Comparison of ENCODE assay signal across 2 cellular contexts in genomic region chr10:11336703-11337102, GRCh38.
TF ChIP-seq lines count a peak whose summit lies in the region.

No MANE protein-coding gene starts in this region.

TF ChIP-seq in H1, 55 proteins besides CTCF, POLR2A, EP300 and RAD21 (continued from another document):
- no peak for TF ChIP-seq TEAD4 (IDR thresholded peaks at IDR 0.05; ENCODE audit: low read depth, low read length)
- TF ChIP-seq ATF3 (IDR thresholded peaks at IDR 0.05; ENCODE audit: insufficient read depth, low read depth, low read length), result no peak
- TF ChIP-seq RFX5 (IDR thresholded peaks at IDR 0.05; ENCODE audit: borderline replicate concordance, low read depth, low read length), result no peak
- no peak for TF ChIP-seq RBBP5 (IDR thresholded peaks at IDR 0.05; ENCODE audit: borderline replicate concordance, low read depth, low read length)
- no peak for TF ChIP-seq TCF12 (IDR thresholded peaks at IDR 0.05; ENCODE audit: low read depth, low read length)
- no peak for TF ChIP-seq E2F6 (IDR thresholded peaks at IDR 0.05)
- TF ChIP-seq KDM5A (IDR thresholded peaks at IDR 0.05; ENCODE audit: low read length), result no peak
- TF ChIP-seq SP2 (IDR thresholded peaks at IDR 0.05; ENCODE audit: low read length), result no peak
- TF ChIP-seq SP4 (IDR thresholded peaks at IDR 0.05; ENCODE audit: low read length), result no peak
- no peak for TF ChIP-seq POLR2AphosphoS5 (IDR thresholded peaks at IDR 0.05; ENCODE audit: low read depth, low read length)
- TF ChIP-seq EZH2 (IDR thresholded peaks at IDR 0.05; ENCODE audit: low read depth, low read length, severe bottlenecking), result no peak

TF ChIP-seq in neural cell, 6 proteins besides CTCF, POLR2A, EP300 and RAD21 (continued from another document):
- TF ChIP-seq MXI1 (conservative IDR thresholded peaks at IDR 0.05; ENCODE audit: poor library complexity, severe bottlenecking) (no peak), EZH2 (IDR thresholded peaks at IDR 0.05; ENCODE audit: borderline replicate concordance, insufficient read depth, low read length, poor library complexity, severe bottlenecking) (no peak)
